30 cellular contexts compared by ENCODE assay signal in the genomic region with DNA sequence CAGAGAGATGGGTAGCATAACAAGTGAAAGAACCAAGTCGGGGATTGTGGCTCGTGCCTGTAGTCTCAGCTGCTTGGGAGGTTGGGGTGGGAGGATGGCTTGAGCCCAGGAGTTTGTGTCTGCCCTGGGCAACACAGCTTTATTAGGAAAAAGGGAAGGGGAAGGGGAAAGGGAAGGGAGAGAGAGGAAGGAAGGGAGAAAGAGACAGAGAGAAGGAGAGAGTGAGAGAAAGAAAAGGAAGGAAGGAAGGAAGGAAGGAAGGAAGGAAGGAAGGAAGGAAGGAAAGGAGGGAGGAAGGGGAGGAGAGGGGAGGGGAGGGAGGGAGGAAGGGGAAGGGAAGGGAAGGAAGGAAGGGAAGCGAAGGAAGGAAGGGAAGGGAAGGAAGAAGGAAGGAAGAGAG.
"Had no signal": no experiment of that assay in that cellular context is flagged by ENCODE, and none has a peak within 500 bp of the region (broad histone marks: within the 10 kb centered on the region; RNA-seq: fewer than 3 reads in every experiment).

No MANE protein-coding gene starts in this region.

- H3K27me3 Mint-ChIP-seq: activated B cell treated with CpG ODN at 0.5 μM for 24 hours; activated CD8-positive, alpha-beta T cell treated with anti-CD3 and anti-CD28 coated beads for 36 hours; activated naive CD4-positive, alpha-beta T cell treated with anti-CD3 and anti-CD28 coated beads, Interleukin-2, amount 50 U/mL, for 24 hours; activated naive CD8-positive, alpha-beta T cell treated with anti-CD3 and anti-CD28 coated beads for 36 hours; activated naive CD8-positive, alpha-beta T cell treated with anti-CD3 and anti-CD28 coated beads, Interleukin-2, amount 50 U/mL, for 24 hours; T-helper 17 cell had no signal

- H3K4me1 ChIP-seq: adrenal gland, body of pancreas, colonic mucosa, esophagus squamous epithelium, gastroesophageal sphincter had no signal

- ATAC-seq: activated CD4-positive, CD25-positive, alpha-beta regulatory T cell treated with anti-CD3 and anti-CD28 coated beads, Interleukin-2, amount 50 U/mL, for 24 hours; activated CD8-positive, alpha-beta T cell treated with anti-CD3 and anti-CD28 coated beads for 36 hours; activated naive CD8-positive, alpha-beta T cell treated with anti-CD3 and anti-CD28 coated beads, Interleukin-2, amount 50 U/mL, for 24 hours; activated T-cell treated with anti-CD3 and anti-CD28 coated beads, Interleukin-2, amount 50 U/mL, for 4 hours; body of pancreas; gastroesophageal sphincter; T-helper 17 cell had no signal

- H3K27ac Mint-ChIP-seq: activated B cell treated with CpG ODN at 0.5 μM for 24 hours; activated CD8-positive, alpha-beta T cell treated with anti-CD3 and anti-CD28 coated beads for 36 hours; activated naive CD4-positive, alpha-beta T cell treated with anti-CD3 and anti-CD28 coated beads for 36 hours; activated naive CD4-positive, alpha-beta T cell treated with anti-CD3 and anti-CD28 coated beads, Interleukin-2, amount 50 U/mL, for 24 hours; activated naive CD8-positive, alpha-beta T cell treated with anti-CD3 and anti-CD28 coated beads for 36 hours; activated naive CD8-positive, alpha-beta T cell treated with anti-CD3 and anti-CD28 coated beads, Interleukin-2, amount 50 U/mL, for 24 hours; activated T-helper 1 cell treated with anti-CD3 and anti-CD28 coated beads, Interleukin-12 subunit alpha, Interleukin-12 subunit beta, Interleukin-2, Interleukin-4 antibody, amounts not matched to agents 30 ng/mL and 10 ng/mL and 1 ng/mL, durations not matched to agents 14 hours and 24 hours and 36 hours; activated T-helper 2 cell treated with anti-CD3 and anti-CD28 coated beads, Interferon-gamma antibody, Interleukin-2, Interleukin-4, amounts not matched to agents 10 μg/mL and 5 μg/mL and 100 μg/mL, durations not matched to agents 14 hours and 24 hours and 36 hours; T-helper 17 cell; T-helper 2 cell treated with Interferon-gamma antibody and Interleukin-4, amounts not matched to agents 5 μg/mL and 100 μg/mL, for 36 hours had no signal

- H3K27me3 ChIP-seq: adrenal gland, body of pancreas, colonic mucosa, esophagus squamous epithelium, gastroesophageal sphincter had no signal

- H3K4me1 Mint-ChIP-seq: activated B cell treated with CpG ODN at 0.5 μM for 24 hours; activated naive CD4-positive, alpha-beta T cell treated with anti-CD3 and anti-CD28 coated beads, Interleukin-2, amount 50 U/mL, for 24 hours; activated naive CD8-positive, alpha-beta T cell treated with anti-CD3 and anti-CD28 coated beads for 36 hours; activated naive CD8-positive, alpha-beta T cell treated with anti-CD3 and anti-CD28 coated beads, Interleukin-2, amount 50 U/mL, for 24 hours had no signal

- H3K27ac ChIP-seq: adrenal gland, body of pancreas, colonic mucosa, epithelial cell of prostate, esophagus squamous epithelium, gastroesophageal sphincter, WERI-Rb-1 had no signal

- H3K4me3 Mint-ChIP-seq: activated B cell treated with CpG ODN at 0.5 μM for 24 hours; activated CD8-positive, alpha-beta T cell treated with anti-CD3 and anti-CD28 coated beads for 36 hours; activated naive CD4-positive, alpha-beta T cell treated with anti-CD3 and anti-CD28 coated beads for 36 hours; activated naive CD4-positive, alpha-beta T cell treated with anti-CD3 and anti-CD28 coated beads, Interleukin-2, amount 50 U/mL, for 24 hours; activated naive CD8-positive, alpha-beta T cell treated with anti-CD3 and anti-CD28 coated beads for 36 hours; activated naive CD8-positive, alpha-beta T cell treated with anti-CD3 and anti-CD28 coated beads, Interleukin-2, amount 50 U/mL, for 24 hours; activated T-cell treated with anti-CD3 and anti-CD28 coated beads, Interleukin-2, amount 50 U/mL, for 4 hours; activated T-helper 1 cell treated with anti-CD3 and anti-CD28 coated beads, Interleukin-12 subunit alpha, Interleukin-12 subunit beta, Interleukin-2, Interleukin-4 antibody, amounts not matched to agents 30 ng/mL and 10 ng/mL and 1 ng/mL, durations not matched to agents 14 hours and 24 hours and 36 hours; T-helper 17 cell; T-helper 2 cell treated with Interferon-gamma antibody and Interleukin-4, amounts not matched to agents 5 μg/mL and 100 μg/mL, for 36 hours had no signal

- H3K4me3 ChIP-seq: adrenal gland, body of pancreas, colonic mucosa, esophagus squamous epithelium, gastroesophageal sphincter had no signal

- H3K36me3 ChIP-seq: colonic mucosa had no signal

- H3K9me3 Mint-ChIP-seq: activated B cell treated with CpG ODN at 0.5 μM for 24 hours; activated CD8-positive, alpha-beta T cell treated with anti-CD3 and anti-CD28 coated beads for 36 hours; activated naive CD4-positive, alpha-beta T cell treated with anti-CD3 and anti-CD28 coated beads for 36 hours; activated naive CD4-positive, alpha-beta T cell treated with anti-CD3 and anti-CD28 coated beads, Interleukin-2, amount 50 U/mL, for 24 hours; activated naive CD8-positive, alpha-beta T cell treated with anti-CD3 and anti-CD28 coated beads for 36 hours; activated naive CD8-positive, alpha-beta T cell treated with anti-CD3 and anti-CD28 coated beads, Interleukin-2, amount 50 U/mL, for 24 hours; activated T-cell treated with anti-CD3 and anti-CD28 coated beads, Interleukin-2, amount 50 U/mL, for 4 hours; activated T-helper 1 cell treated with anti-CD3 and anti-CD28 coated beads, Interleukin-12 subunit alpha, Interleukin-12 subunit beta, Interleukin-2, Interleukin-4 antibody, amounts not matched to agents 30 ng/mL and 10 ng/mL and 1 ng/mL, durations not matched to agents 14 hours and 24 hours and 36 hours; activated T-helper 2 cell treated with anti-CD3 and anti-CD28 coated beads, Interferon-gamma antibody, Interleukin-2, Interleukin-4, amounts not matched to agents 10 μg/mL and 5 μg/mL and 100 μg/mL, durations not matched to agents 14 hours and 24 hours and 36 hours; T-helper 2 cell treated with Interferon-gamma antibody and Interleukin-4, amounts not matched to agents 5 μg/mL and 100 μg/mL, for 36 hours had no signal

- H3K9me3 ChIP-seq: adrenal gland, body of pancreas, colonic mucosa, esophagus squamous epithelium, gastroesophageal sphincter had no signal

- DNase-seq: activated B cell treated with CpG ODN at 0.5 μM for 24 hours; activated CD4-positive, alpha-beta T cell treated with anti-CD3 and anti-CD28 coated beads for 48 hours; activated CD4-positive, alpha-beta T cell treated with anti-CD3 and anti-CD28 coated beads, Interleukin-2, amount 50 U/mL, for 1 hour; activated CD4-positive, alpha-beta T cell treated with anti-CD3 and anti-CD28 coated beads, Interleukin-2, amount 50 U/mL, for 48 hours; activated CD8-positive, alpha-beta memory T cell treated with anti-CD3 and anti-CD28 coated beads for 24 hours; activated CD8-positive, alpha-beta T cell treated with anti-CD3 and anti-CD28 coated beads for 36 hours; activated effector memory CD4-positive, alpha-beta T cell treated with anti-CD3 and anti-CD28 coated beads, Interleukin-2, amount 50 U/mL, for 16 hours; activated naive CD4-positive, alpha-beta T cell treated with anti-CD3 and anti-CD28 coated beads for 36 hours; activated naive CD8-positive, alpha-beta T cell treated with anti-CD3 and anti-CD28 coated beads for 36 hours; activated naive CD8-positive, alpha-beta T cell treated with anti-CD3 and anti-CD28 coated beads, Interleukin-2, amount 50 U/mL, for 24 hours; activated T-cell treated with anti-CD3 and anti-CD28 coated beads, Interleukin-2, amount 50 U/mL, for 4 hours; adrenal gland; amygdala; body of pancreas; caudate nucleus; colonic mucosa; effector CD8-positive, alpha-beta T cell; esophagus squamous epithelium; foreskin melanocyte; T-helper 1 cell; T-helper 17 cell; T1000; WERI-Rb-1 had no signal
